ENCODE assay signal across 8 cellular contexts in the genomic region with DNA sequence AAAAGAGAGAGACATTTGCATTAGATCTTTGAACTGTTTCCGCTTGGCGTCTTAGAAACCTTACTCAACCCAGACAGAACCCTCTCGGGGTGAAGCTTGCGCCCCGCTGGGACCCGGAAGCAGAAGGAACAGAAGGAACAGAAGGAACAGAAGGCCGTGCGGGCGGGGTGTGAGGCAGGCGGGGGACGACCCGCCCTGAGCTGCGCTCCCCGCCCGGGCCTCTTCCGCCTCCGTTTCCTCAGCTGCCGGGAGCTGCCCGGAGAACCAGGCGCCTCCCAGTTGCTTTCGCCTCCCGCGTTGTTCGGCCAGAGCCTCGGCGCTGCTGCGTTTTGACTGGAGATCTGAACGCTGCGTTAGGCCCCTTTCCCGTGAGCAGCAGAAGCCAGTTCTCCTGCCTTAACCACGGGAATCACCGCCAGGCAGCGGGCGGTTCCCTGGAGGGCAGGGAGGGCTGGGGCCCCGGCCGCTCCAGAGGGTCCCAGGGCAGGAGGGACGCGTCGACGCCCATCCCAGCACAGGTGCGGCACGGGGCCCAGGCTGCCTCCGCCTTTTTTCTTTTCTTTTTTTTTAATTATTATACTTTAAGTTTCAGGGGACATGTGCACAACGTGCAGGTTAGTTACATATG. TPM values are rescaled to one million over a fixed set of nuclear protein-coding genes. Genes with fewer than 3 reads are reported as not detected.
DNase-seq lines count a peak whose midpoint lies in the region; ATAC-seq, FAIRE-seq and TF ChIP-seq lines count a peak whose summit lies in the region.

No MANE protein-coding gene starts in this region.

- no peak for FAIRE-seq in GM12891 (lab: Jason Lieb, UNC)

- peaks cover 25% of the 10 kb centered on the region for H3K9me3 Mint-ChIP-seq in activated naive CD4-positive, alpha-beta T cell treated with anti-CD3 and anti-CD28 coated beads, Interleukin-2, amount 10 ng/mL, durations not matched to agents 7 days and 5 days
- H3K9me3 Mint-ChIP-seq in naive thymus-derived CD4-positive, alpha-beta T cell: peaks cover 4 to 27% (median 13%) of the 10 kb centered on the region in 11 donors

- no peaks in the 10 kb centered on the region for H3K4me1 ChIP-seq in naive thymus-derived CD4-positive, alpha-beta T cell (ENCODE audit: control insufficient read depth in 2 of 2, insufficient read depth in 2 of 2, low read length in 2 of 2)
- no peaks in the 10 kb centered on the region for H3K4me1 ChIP-seq in body of pancreas

- peaks cover 0 to 10% (median 0%) of the 10 kb centered on the region in 3 experiments for H3K9me3 ChIP-seq in naive thymus-derived CD4-positive, alpha-beta T cell (ENCODE audit: control insufficient read depth in 2 of 3, low read length in 3 of 3)
- no peaks in the 10 kb centered on the region for H3K9me3 ChIP-seq in body of pancreas

- H3K36me3 ChIP-seq in naive thymus-derived CD4-positive, alpha-beta T cell (ENCODE audit: control insufficient read depth in 2 of 3, insufficient read depth in 3 of 3, low read length in 3 of 3): no peaks in the 10 kb centered on the region
- no peaks in the 10 kb centered on the region for H3K36me3 ChIP-seq in body of pancreas (replicated peaks in 1 of 2; ENCODE audit: insufficient read depth in 1 of 2, low read depth in 2 of 2)

- in situ Hi-C loops in ACHN (cut with HindIII; ENCODE audit: low pct_ligation_motif_present, low pct_unique_long_range_greater_than_20kb, low sequenced_read_pairs): no loop called here

- DNase-seq in GM12891 (ENCODE audit: insufficient read length, low spot score): peak; percentile 70
- DNase-seq in HUDEP-2 (lab: John Stamatoyannopoulos, UW; ENCODE audit: unreplicated experiment in 76 of 76): peak in 43 of 76 experiments; percentile 2 to 52 (median 29)
- DNase-seq in activated naive CD4-positive, alpha-beta T cell treated with anti-CD3 and anti-CD28 coated beads, Interleukin-2, amount 10 ng/mL, durations not matched to agents 7 days and 5 days: peak; percentile 68
- peak in 8 of 9 donors; percentile 25 to 50 (median 34) for DNase-seq in naive thymus-derived CD4-positive, alpha-beta T cell
- no peak for DNase-seq in body of pancreas
- DNase-seq in ACHN: no peak
- no peak for DNase-seq in SHP77 treated with DMSO at 0.1 percent for 48 hours (lab: John Stamatoyannopoulos, UW)

- H3K36me3 Mint-ChIP-seq in activated naive CD4-positive, alpha-beta T cell treated with anti-CD3 and anti-CD28 coated beads, Interleukin-2, amount 10 ng/mL, durations not matched to agents 7 days and 5 days: peaks cover 15% of the 10 kb centered on the region
- peaks cover 6 to 19% (median 14%) of the 10 kb centered on the region in 5 donors for H3K36me3 Mint-ChIP-seq in naive thymus-derived CD4-positive, alpha-beta T cell

- POLR2A ChIA-PET in naive thymus-derived CD4-positive, alpha-beta T cell (lab: Charles Lee): interaction anchor here (0.9 to 1.5 kb wide), 2 partner anchors 98 to 119 kb away, joined by 3 read pairs; a partner anchor contains a TSS

- CTCF ChIA-PET in activated naive CD4-positive, alpha-beta T cell treated with anti-CD3 and anti-CD28 coated beads, Interleukin-2, amount 10 ng/mL, durations not matched to agents 7 days and 5 days (lab: Charles Lee): no interaction called here
- CTCF ChIA-PET in naive thymus-derived CD4-positive, alpha-beta T cell (lab: Charles Lee): interaction anchor here (1.0 kb wide), 1 partner anchor 34 kb away, joined by 3 read pairs; no protein-coding TSS in a partner anchor

- no peak for TF ChIP-seq CTCF in body of pancreas (IDR thresholded peaks at IDR 0.05)

- peak overlapping the region; percentile 53 for H3K27ac ChIP-seq in naive thymus-derived CD4-positive, alpha-beta T cell (ENCODE audit: low read depth, low read length)
- no peak overlapping the region for H3K27ac ChIP-seq in body of pancreas

- TF ChIP-seq POLR2A in GM12891 (IDR thresholded peaks at IDR 0.05; ENCODE audit: low read depth, low read length) (no peak), body of pancreas (IDR thresholded peaks at IDR 0.05) (no peak)

- intact Hi-C loops in naive thymus-derived CD4-positive, alpha-beta T cell (cut with micrococcal nuclease): no loop called here
- intact Hi-C loops in body of pancreas (cut with DNase I): no loop called here

- peak overlapping the region; percentile 60 for H3K4me3 Mint-ChIP-seq in activated naive CD4-positive, alpha-beta T cell treated with anti-CD3 and anti-CD28 coated beads, Interleukin-2, amount 10 ng/mL, durations not matched to agents 7 days and 5 days
- peak overlapping the region; percentile 51 to 85 (median 71) for H3K4me3 Mint-ChIP-seq in naive thymus-derived CD4-positive, alpha-beta T cell

- H3K27ac Mint-ChIP-seq in activated naive CD4-positive, alpha-beta T cell treated with anti-CD3 and anti-CD28 coated beads, Interleukin-2, amount 10 ng/mL, durations not matched to agents 7 days and 5 days: peak overlapping the region; percentile 79
- peak overlapping the region in 6 of 9 donors; percentile 56 to 84 (median 73) for H3K27ac Mint-ChIP-seq in naive thymus-derived CD4-positive, alpha-beta T cell

- peak; percentile 93 for ATAC-seq in naive thymus-derived CD4-positive, alpha-beta T cell
- ATAC-seq in body of pancreas: no peak
- ATAC-seq in HG02571 (IDR thresholded peaks at IDR 0.05; ENCODE audit: unreplicated experiment): no peak

- 74 to 75% methylated on average over 33 to 44 of the region's 44 CpGs for WGBS in body of pancreas, 2 donors

- H3K4me1 Mint-ChIP-seq in activated naive CD4-positive, alpha-beta T cell treated with anti-CD3 and anti-CD28 coated beads, Interleukin-2, amount 10 ng/mL, durations not matched to agents 7 days and 5 days: peaks cover 5% of the 10 kb centered on the region
- peaks cover 0 to 4% (median 0%) of the 10 kb centered on the region in 7 donors for H3K4me1 Mint-ChIP-seq in naive thymus-derived CD4-positive, alpha-beta T cell

- no peak overlapping the region for H3K4me3 ChIP-seq in naive thymus-derived CD4-positive, alpha-beta T cell (ENCODE audit: low read length)
- no peak overlapping the region for H3K4me3 ChIP-seq in body of pancreas

- H3K27me3 Mint-ChIP-seq in activated naive CD4-positive, alpha-beta T cell treated with anti-CD3 and anti-CD28 coated beads, Interleukin-2, amount 10 ng/mL, durations not matched to agents 7 days and 5 days: no peaks in the 10 kb centered on the region
- peaks cover 0 to 3% (median 0%) of the 10 kb centered on the region in 5 donors for H3K27me3 Mint-ChIP-seq in naive thymus-derived CD4-positive, alpha-beta T cell

- no peaks in the 10 kb centered on the region for H3K27me3 ChIP-seq in naive thymus-derived CD4-positive, alpha-beta T cell (ENCODE audit: control insufficient read depth in 2 of 2, insufficient read depth in 2 of 2, low read length in 2 of 2)
- H3K27me3 ChIP-seq in body of pancreas: no peaks in the 10 kb centered on the region

TF ChIP-seq in GM12891, 5 proteins besides CTCF, POLR2A, EP300 and RAD21:
- TF ChIP-seq SPI1 (IDR thresholded peaks at IDR 0.05; ENCODE audit: low read depth, low read length) (no peak), TAF1 (IDR thresholded peaks at IDR 0.05; ENCODE audit: low read depth, low read length) (no peak), PAX5 (IDR thresholded peaks at IDR 0.05; ENCODE audit: insufficient read depth, low read length, severe bottlenecking) (no peak), POLR2AphosphoS5 (IDR thresholded peaks at IDR 0.05; ENCODE audit: low read depth, low read length) (no peak), POU2F2 (IDR thresholded peaks at IDR 0.05; ENCODE audit: low read depth, low read length) (no peak)

RNA-seq across cellular contexts. Expression of a gene that starts 19.3 kb away (rescaled TPM):
- polyA plus RNA-seq in GM12891 (2012; ENCODE audit: low read depth, missing spikeins): 0.82 TPM
- total RNA-seq in naive thymus-derived CD4-positive, alpha-beta T cell: 1 to 10 TPM in 2 of 5 experiments, not detected in 3; 1.1 to 9.3 TPM
- polyA plus RNA-seq in naive thymus-derived CD4-positive, alpha-beta T cell: not detected
- 1 to 10 TPM; 2.6 to 6.7 TPM for total RNA-seq in body of pancreas

Comparison
In these comparisons a context has a peak if more than half of its experiments do, and no peak if none do; other contexts are left out.
1. DNase-seq: peak in GM12891 (single experiment), HUDEP-2 (43 of 76), activated naive CD4-positive, alpha-beta T cell treated with anti-CD3 and anti-CD28 coated beads, Interleukin-2, amount 10 ng/mL, durations not matched to agents 7 days and 5 days (single experiment) and naive thymus-derived CD4-positive, alpha-beta T cell (8 of 9); none in body of pancreas (0 of 4), ACHN (single experiment) and SHP77 treated with DMSO at 0.1 percent for 48 hours (single experiment).